In genomic region chr11:113121746-113122145, GRCh38 we compare ENCODE assay signal across 6 cellular contexts.
"Had no signal": no experiment of that assay in that cellular context is flagged by ENCODE, and none has a peak within 500 bp of the region (broad histone marks: within the 10 kb centered on the region; RNA-seq: fewer than 3 reads in every experiment).

No MANE protein-coding gene starts in this region.

- H3K4me1 Mint-ChIP-seq: IgD-negative memory B cell had no signal

- H3K27ac ChIP-seq: HL-60 had no signal

- H3K27ac Mint-ChIP-seq: IgD-negative memory B cell had no signal

- DNase-seq: IMR-90, KBM-7 had no signal

- H3K4me3 Mint-ChIP-seq: IgD-negative memory B cell had no signal

- H3K4me3 ChIP-seq: K562 had no signal

- H3K36me3 Mint-ChIP-seq: IgD-negative memory B cell had no signal

- H3K9me3 Mint-ChIP-seq: IgD-negative memory B cell had no signal

- ATAC-seq: HepG2, K562 had no signal
